In the genomic region with DNA sequence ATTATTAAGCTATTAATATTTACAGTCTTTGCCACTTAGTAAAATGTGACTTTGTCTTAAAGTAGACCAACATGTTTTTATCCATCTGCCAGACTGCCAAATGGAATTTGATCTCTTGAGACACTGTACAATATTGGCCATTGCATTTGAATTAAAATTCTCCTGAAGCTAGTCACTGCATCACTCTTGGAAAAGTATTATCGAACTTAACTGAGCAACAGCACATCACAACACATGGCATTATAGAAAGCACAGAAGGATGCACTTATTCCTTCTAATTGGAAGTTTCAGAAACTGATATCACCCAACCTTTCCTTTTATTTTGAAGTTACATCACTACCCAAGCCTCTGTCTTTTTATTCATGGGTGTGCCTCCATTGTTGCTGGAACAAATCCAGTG, we compare ENCODE assay signal across 21 cellular contexts.
DNase-seq lines count a peak whose midpoint lies in the region; TF ChIP-seq lines count a peak whose summit lies in the region.
"Had no signal": no experiment of that assay in that cellular context is flagged by ENCODE, and none has a peak within 500 bp of the region (broad histone marks: within the 10 kb centered on the region; RNA-seq: fewer than 3 reads in every experiment).

No MANE protein-coding gene starts in this region.

- POLR2A ChIA-PET in PC-9 (lab: Charles Lee; ENCODE audit: unreplicated experiment), result interaction anchor here (0.6 kb wide), 1 partner anchor 37 kb away, joined by 3 read pairs; no protein-coding TSS in a partner anchor

- H3K9me3 ChIP-seq in GM23248 (ENCODE audit: low read depth) (no peaks in the 10 kb centered on the region), PC-9 (ENCODE audit: insufficient read depth, low read depth) (no peaks in the 10 kb centered on the region; the same call in none of the 2 replicates), smooth muscle cell (replicated peaks; ENCODE audit: low read depth) (no peaks in the 10 kb centered on the region), hepatocyte (ENCODE audit: low read depth) (no peaks in the 10 kb centered on the region), colonic mucosa (no peaks in the 10 kb centered on the region)
- H3K9me3 ChIP-seq: gastrocnemius medialis, lower lobe of right lung had no signal

- peaks cover 38% of the 10 kb centered on the region for H3F3A ChIP-seq in GM23248 (ENCODE audit: insufficient read depth)
- no peaks in the 10 kb centered on the region for H3F3A ChIP-seq in PC-9 (ENCODE audit: insufficient read depth, low read depth)
- H3F3A ChIP-seq in smooth muscle cell (ENCODE audit: low read depth), result peaks cover 11% of the 10 kb centered on the region

- H3K27ac ChIP-seq in GM23248 (peak overlapping the region; percentile 38), PC-9 (no peak overlapping the region), smooth muscle cell (ENCODE audit: low read depth) (peak overlapping the region; percentile 94), hepatocyte (no peak overlapping the region), colonic mucosa (no peak overlapping the region)
- H3K27ac ChIP-seq: dorsolateral prefrontal cortex, gastrocnemius medialis, lower lobe of right lung had no signal

- no peaks in the 10 kb centered on the region for H3K27me3 ChIP-seq in GM23248 (replicated peaks; ENCODE audit: insufficient read depth)
- no peaks in the 10 kb centered on the region for H3K27me3 ChIP-seq in PC-9 (ENCODE audit: insufficient read depth, low read depth)
- no peaks in the 10 kb centered on the region for H3K27me3 ChIP-seq in smooth muscle cell (ENCODE audit: low read depth)
- H3K27me3 ChIP-seq in hepatocyte, result no peaks in the 10 kb centered on the region
- H3K27me3 ChIP-seq in colonic mucosa, result no peaks in the 10 kb centered on the region
- H3K27me3 ChIP-seq: dorsolateral prefrontal cortex, gastrocnemius medialis had no signal

- peak overlapping the region; percentile 35 for H3K4me2 ChIP-seq in GM23248 (ENCODE audit: unreplicated experiment)
- H3K4me2 ChIP-seq in PC-9, result 0 out of 2 replicates have a peak overlapping the region, but pooled peaks have one; percentile 8
- H3K4me2 ChIP-seq in smooth muscle cell, result peak overlapping the region; percentile 84
- no peak overlapping the region for H3K4me2 ChIP-seq in hepatocyte

- in situ Hi-C loops in GM23248 (cut with MboI), result no loop called here

- peak; percentile 48 for DNase-seq in GM23248
- DNase-seq in PC-9, result no peak
- DNase-seq in fibroblast of gingiva (ENCODE audit: low read depth), result peak; percentile 51
- no peak for DNase-seq in smooth muscle cell (lab: John Stamatoyannopoulos, UW; ENCODE audit: unreplicated experiment)
- no peak for DNase-seq in hepatocyte (ENCODE audit: low spot score)
- no peak for DNase-seq in colonic mucosa
- no peak for DNase-seq in central memory CD4-positive, alpha-beta T cell
- DNase-seq: activated CD4-positive, alpha-beta T cell treated with anti-CD3 and anti-CD28 coated beads for 4 hours; activated naive CD4-positive, alpha-beta T cell treated with Interleukin-2 at 50 U/mL for 16 hours; activated T-cell treated with anti-CD3 and anti-CD28 coated beads, Interleukin-2, amount 50 U/mL, for 4 hours; amygdala; DND-41; dorsolateral prefrontal cortex; gastrocnemius medialis; GOT3; lower lobe of right lung; NCI-H1417; NCI-H2107; NCI-H526; stimulated activated CD4-positive, alpha-beta T cell treated with anti-CD3 and anti-CD28 coated beads, Interleukin-2, amount 100 ng/mL, for 48 hours; stimulated activated naive CD4-positive, alpha-beta T cell had no signal

- no peaks in the 10 kb centered on the region for H4K20me1 ChIP-seq in GM23248 (ENCODE audit: insufficient read depth)
- H4K20me1 ChIP-seq in PC-9 (ENCODE audit: insufficient read depth), result no peaks in the 10 kb centered on the region
- no peaks in the 10 kb centered on the region for H4K20me1 ChIP-seq in smooth muscle cell (ENCODE audit: low read depth)
- H4K20me1 ChIP-seq in hepatocyte (ENCODE audit: insufficient read depth, poor library complexity, severe bottlenecking), result no peaks in the 10 kb centered on the region

- H2AFZ ChIP-seq in GM23248 (peak overlapping the region; percentile 56), PC-9 (no peak overlapping the region), smooth muscle cell (ENCODE audit: low read depth) (peak overlapping the region; percentile 91), hepatocyte (no peak overlapping the region)

- H3K4me3 ChIP-seq in GM23248 (no peak overlapping the region), PC-9 (no peak overlapping the region), smooth muscle cell (peak overlapping the region; percentile 52), hepatocyte (no peak overlapping the region), colonic mucosa (no peak overlapping the region)
- H3K4me3 ChIP-seq: dorsolateral prefrontal cortex, gastrocnemius medialis, lower lobe of right lung had no signal

- H3K36me3 ChIP-seq in GM23248 (ENCODE audit: low read depth) (no peaks in the 10 kb centered on the region), PC-9 (ENCODE audit: low read depth) (no peaks in the 10 kb centered on the region), smooth muscle cell (ENCODE audit: low read depth) (no peaks in the 10 kb centered on the region), hepatocyte (replicated peaks; ENCODE audit: insufficient read depth, low read depth) (no peaks in the 10 kb centered on the region), colonic mucosa (no peaks in the 10 kb centered on the region)
- H3K36me3 ChIP-seq: gastrocnemius medialis, lower lobe of right lung had no signal

- CTCF ChIA-PET in PC-9 (lab: Charles Lee), result no interaction called here

- TF ChIP-seq CTCF in PC-9 (conservative IDR thresholded peaks at IDR 0.05) (no peak), smooth muscle cell (IDR thresholded peaks at IDR 0.05; ENCODE audit: borderline replicate concordance, insufficient read depth, poor library complexity, severe bottlenecking) (no peak), hepatocyte (IDR thresholded peaks at IDR 0.05; ENCODE audit: poor library complexity) (no peak), colonic mucosa (IDR thresholded peaks at IDR 0.05) (no peak)

- intact Hi-C loops in PC-9 (cut with micrococcal nuclease; ENCODE audit: unreplicated experiment), result no loop called here
- intact Hi-C loops in colonic mucosa (cut with DNase I), result no loop called here

- H3K79me2 ChIP-seq in GM23248 (ENCODE audit: insufficient read depth) (no peaks in the 10 kb centered on the region), PC-9 (ENCODE audit: low read depth) (no peaks in the 10 kb centered on the region), smooth muscle cell (ENCODE audit: low read depth) (no peaks in the 10 kb centered on the region), hepatocyte (no peaks in the 10 kb centered on the region)

- BruUV-seq in PC-9 (replicated peaks; lab: Mats Ljungman, UMichigan), result no TSS peak

- 0 to 13% methylated on average over 1 of the region's 1 CpG for WGBS in GM23248 (ENCODE audit: low coverage in 1 of 2, low lambda C conversion rate in 2 of 2, missing lambda C conversion rate in 2 of 2), 2 experiments
- WGBS in smooth muscle cell (ENCODE audit: low lambda C conversion rate), result 79% methylated on average over 1 of the region's 1 CpG
- WGBS in hepatocyte (ENCODE audit: low lambda C conversion rate, missing lambda C conversion rate), result 100% methylated on average over 1 of the region's 1 CpG

- H3K4me1 ChIP-seq in GM23248 (ENCODE audit: insufficient read depth) (peaks cover 48% of the 10 kb centered on the region), PC-9 (replicated peaks; ENCODE audit: insufficient read depth) (no peaks in the 10 kb centered on the region), smooth muscle cell (ENCODE audit: low read depth) (peaks cover 47% of the 10 kb centered on the region), hepatocyte (ENCODE audit: insufficient read depth) (peaks cover 5% of the 10 kb centered on the region), colonic mucosa (no peaks in the 10 kb centered on the region)
- H3K4me1 ChIP-seq: gastrocnemius medialis, lower lobe of right lung had no signal

- H3K9ac ChIP-seq in GM23248 (no peak overlapping the region), smooth muscle cell (ENCODE audit: low read depth) (no peak overlapping the region), colonic mucosa (ENCODE audit: low read depth in 2 of 2, low read length in 2 of 2) (no peak overlapping the region)

- H3K9me2 ChIP-seq in GM23248 (ENCODE audit: insufficient read depth) (no peaks in the 10 kb centered on the region), PC-9 (ENCODE audit: insufficient read depth) (no peaks in the 10 kb centered on the region), hepatocyte (replicated peaks; ENCODE audit: insufficient read depth) (no peaks in the 10 kb centered on the region)

Comparison
In these comparisons a context has a peak if more than half of its experiments do, and no peak if none do; other contexts are left out.
1. DNase-seq: peak in GM23248 (single experiment) and fibroblast of gingiva (single experiment); none in PC-9 (0 of 2), smooth muscle cell (single experiment), hepatocyte (single experiment), colonic mucosa (single experiment) and central memory CD4-positive, alpha-beta T cell (single experiment).
2. H2AFZ ChIP-seq: peak in GM23248 (single experiment) and smooth muscle cell (single experiment); none in PC-9 (single experiment) and hepatocyte (single experiment).
3. H3K27ac ChIP-seq: peak in GM23248 (single experiment) and smooth muscle cell (single experiment); none in PC-9 (single experiment), hepatocyte (single experiment) and colonic mucosa (single experiment).